In genomic region chr3:117036259-117036799, GRCh38 we compare ENCODE assay signal across 10 cellular contexts.
A peak's percentile ranks its signal among the peaks of the same experiment; 100 is the strongest.
DNase-seq lines count a peak whose midpoint lies in the region; ATAC-seq and TF ChIP-seq lines count a peak whose summit lies in the region.
"Had no signal": no experiment of that assay in that cellular context is flagged by ENCODE, and none has a peak within 500 bp of the region (broad histone marks: within the 10 kb centered on the region; RNA-seq: fewer than 3 reads in every experiment).

No MANE protein-coding gene starts in this region.

- intact Hi-C loops in esophagus squamous epithelium (cut with DNase I) = no loop called here

- H3K27me3 ChIP-seq in MG63 (no peaks in the 10 kb centered on the region), esophagus squamous epithelium (no peaks in the 10 kb centered on the region)
- H3K27me3 ChIP-seq: breast epithelium had no signal

- H3K4me1 Mint-ChIP-seq in osteocyte (ENCODE audit: unreplicated experiment) = peaks cover 34% of the 10 kb centered on the region

- no peaks in the 10 kb centered on the region for H3K27me3 Mint-ChIP-seq in osteocyte (ENCODE audit: unreplicated experiment)

- ATAC-seq in esophagus mucosa = no peak

- H3K36me3 ChIP-seq in MG63 (no peaks in the 10 kb centered on the region), esophagus squamous epithelium (no peaks in the 10 kb centered on the region)
- H3K36me3 ChIP-seq: breast epithelium had no signal

- no peak for TF ChIP-seq POLR2A in esophagus squamous epithelium (IDR thresholded peaks at IDR 0.05)

- no peaks in the 10 kb centered on the region for H3K9me3 ChIP-seq in MG63
- H3K9me3 ChIP-seq in esophagus squamous epithelium = no peaks in the 10 kb centered on the region
- H3K9me3 ChIP-seq: breast epithelium had no signal

- peaks cover 3% of the 10 kb centered on the region for H3K9me3 Mint-ChIP-seq in osteocyte (ENCODE audit: unreplicated experiment)

- no peaks in the 10 kb centered on the region for H3K4me1 ChIP-seq in esophagus squamous epithelium
- H3K4me1 ChIP-seq: breast epithelium had no signal

- H3K27ac Mint-ChIP-seq in osteocyte (ENCODE audit: unreplicated experiment) = peak overlapping the region; percentile 79

- peak overlapping the region in 3 of 4 donors; percentile 53 to 73 (median 55) for H3K27ac ChIP-seq in esophagus squamous epithelium

- H3K4me3 ChIP-seq in MG63 = no peak overlapping the region
- no peak overlapping the region for H3K4me3 ChIP-seq in esophagus squamous epithelium
- H3K4me3 ChIP-seq: breast epithelium had no signal

- 26 to 59% methylated on average over 4 of the region's 4 CpGs for WGBS in esophagus squamous epithelium, 2 donors

- TF ChIP-seq CTCF in esophagus squamous epithelium (IDR thresholded peaks at IDR 0.05) = no peak
- TF ChIP-seq CTCF in osteocyte (IDR thresholded peaks at IDR 0.05) = no peak

- peak; percentile 92 for DNase-seq in EL
- peak; percentile 39 for DNase-seq in MG63
- DNase-seq in esophagus squamous epithelium (lab: John Stamatoyannopoulos, UW) = no peak
- peak; percentile 86 for DNase-seq in osteocyte (ENCODE audit: extremely low spot score, unreplicated experiment)
- no peak for DNase-seq in GF-D8 (lab: John Stamatoyannopoulos, UW)
- no peak for DNase-seq in NCI-H1105 (lab: John Stamatoyannopoulos, UW)
- DNase-seq in NCI-H1417 treated with DMSO at 0.1 percent for 48 hours (lab: John Stamatoyannopoulos, UW) = no peak
- DNase-seq: stimulated activated CD4-positive, alpha-beta T cell treated with anti-CD3 and anti-CD28 coated beads, Interleukin-4, amount 100 ng/mL, for 1 hour had no signal

- no peaks in the 10 kb centered on the region for H3K36me3 Mint-ChIP-seq in osteocyte (ENCODE audit: unreplicated experiment)

- H3K4me3 Mint-ChIP-seq in osteocyte (ENCODE audit: unreplicated experiment) = peak overlapping the region; percentile 34

Comparison
In these comparisons a context has a peak if more than half of its experiments do, and no peak if none do; other contexts are left out.
1. DNase-seq: peak in EL (single experiment), MG63 (single experiment) and osteocyte (single experiment); none in esophagus squamous epithelium (single experiment), GF-D8 (single experiment), NCI-H1105 (single experiment) and NCI-H1417 treated with DMSO at 0.1 percent for 48 hours (single experiment).